ENCODE assay signal across 16 cellular contexts in the genomic region with DNA sequence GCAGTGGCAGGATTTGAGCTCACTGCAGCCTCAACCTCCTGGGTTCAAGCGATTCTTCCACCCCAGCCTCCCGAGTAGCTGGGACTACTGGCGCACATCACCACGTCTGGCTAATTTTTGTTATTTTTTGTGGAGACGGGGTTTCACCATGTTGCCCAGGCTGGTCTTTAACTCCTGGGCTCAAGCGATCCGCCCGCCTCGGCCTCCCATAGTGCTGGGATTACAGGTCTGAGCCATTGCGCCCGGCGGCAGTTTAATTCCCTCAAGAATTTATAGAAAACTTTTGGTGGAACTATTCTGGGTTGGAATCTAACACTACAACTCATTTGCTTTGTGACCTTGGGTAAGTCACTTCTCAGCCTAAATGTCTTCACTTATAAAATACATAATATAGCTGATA. TPM values are rescaled to one million over a fixed set of nuclear protein-coding genes. Genes with fewer than 3 reads are reported as not detected.
DNase-seq lines count a peak whose midpoint lies in the region; ATAC-seq and TF ChIP-seq lines count a peak whose summit lies in the region.
"Had no signal": no experiment of that assay in that cellular context is flagged by ENCODE, and none has a peak within 500 bp of the region (broad histone marks: within the 10 kb centered on the region; RNA-seq: fewer than 3 reads in every experiment).

No MANE protein-coding gene starts in this region.

- H3K9me2 ChIP-seq in Loucy (replicated peaks; ENCODE audit: low read depth, low read length), result no peaks in the 10 kb centered on the region

- peaks cover 26% of the 10 kb centered on the region for H3K79me2 ChIP-seq in Loucy (ENCODE audit: insufficient read depth, low read length)

- no peak for TF ChIP-seq CTCF in Loucy (conservative IDR thresholded peaks at IDR 0.05; ENCODE audit: low read length)
- TF ChIP-seq CTCF in endodermal cell (conservative IDR thresholded peaks at IDR 0.05), result no peak
- no peak for TF ChIP-seq CTCF in prostate gland (IDR thresholded peaks at IDR 0.05)

- peaks cover 24% of the 10 kb centered on the region for H4K20me1 ChIP-seq in Loucy (ENCODE audit: insufficient read depth, low read length, poor library complexity, severe bottlenecking)

- H3K27ac Mint-ChIP-seq in CD4-positive, CD25-positive, alpha-beta regulatory T cell, result no peak overlapping the region
- H3K27ac Mint-ChIP-seq in endodermal cell, result peak overlapping the region; percentile 70
- H3K27ac Mint-ChIP-seq: natural killer cell treated with Interleukin-12 subunit alpha and Interleukin-12 subunit beta and Interleukin-15 and Interleukin-18, amount 100 ng/mL, for 72 hours; type B pancreatic cell had no signal

- no peaks in the 10 kb centered on the region for H3K27me3 ChIP-seq in CD4-positive, CD25-positive, alpha-beta regulatory T cell (ENCODE audit: control insufficient read depth, insufficient read depth, low read length)
- H3K27me3 ChIP-seq in Loucy (ENCODE audit: insufficient read depth, low read length, poor library complexity, severe bottlenecking), result no peaks in the 10 kb centered on the region
- H3K27me3 ChIP-seq in endodermal cell (ENCODE audit: control insufficient read depth, insufficient read depth, low read length, poor library complexity, severe bottlenecking), result no peaks in the 10 kb centered on the region
- H3K27me3 ChIP-seq in prostate gland (replicated peaks; ENCODE audit: insufficient read depth), result no peaks in the 10 kb centered on the region

- H3K27ac ChIP-seq in CD4-positive, CD25-positive, alpha-beta regulatory T cell (ENCODE audit: insufficient read depth, low read length, poor library complexity, severe bottlenecking), result peak overlapping the region; percentile 92
- no peak overlapping the region for H3K27ac ChIP-seq in endodermal cell (ENCODE audit: low read depth, low read length)
- peak overlapping the region; percentile 89 to 93 for H3K27ac ChIP-seq in prostate gland

- 87 to 97% methylated on average over 9 to 12 of the region's 12 CpGs for WGBS in endodermal cell (ENCODE audit: insufficient coverage in 1 of 2, insufficient read length in 1 of 2), 2 experiments
- 99% methylated on average over 12 of the region's 12 CpGs for WGBS in prostate gland

- no peak overlapping the region for H3K4me3 Mint-ChIP-seq in CD4-positive, CD25-positive, alpha-beta regulatory T cell
- no peak overlapping the region for H3K4me3 Mint-ChIP-seq in endodermal cell
- H3K4me3 Mint-ChIP-seq: CD14-positive monocyte; natural killer cell treated with Interleukin-12 subunit alpha and Interleukin-12 subunit beta and Interleukin-15 and Interleukin-18, amount 100 ng/mL, for 72 hours; type B pancreatic cell had no signal

- peaks cover 35% of the 10 kb centered on the region for H3K4me1 ChIP-seq in CD4-positive, CD25-positive, alpha-beta regulatory T cell (ENCODE audit: control insufficient read depth, insufficient read depth, low read length, poor library complexity, severe bottlenecking)
- H3K4me1 ChIP-seq in Loucy (ENCODE audit: insufficient read depth, low read length, poor library complexity, severe bottlenecking), result peaks cover 35% of the 10 kb centered on the region
- H3K4me1 ChIP-seq in endodermal cell (ENCODE audit: control insufficient read depth, insufficient read depth, low read length), result peaks cover 14% of the 10 kb centered on the region
- peaks cover 15% of the 10 kb centered on the region for H3K4me1 ChIP-seq in prostate gland (replicated peaks)

- peak overlapping the region; percentile 80 for H3K4me2 ChIP-seq in Loucy (ENCODE audit: low read depth, low read length, poor library complexity, severe bottlenecking)

- H2AFZ ChIP-seq in Loucy (ENCODE audit: low read length), result no peak overlapping the region

- H3K9ac ChIP-seq in Loucy (ENCODE audit: low read depth, low read length, poor library complexity, severe bottlenecking) (peak overlapping the region; percentile 98), endodermal cell (ENCODE audit: extremely low read depth, low read length, poor library complexity, severe bottlenecking) (peak overlapping the region; percentile 76)

- no peaks in the 10 kb centered on the region for H3K9me3 Mint-ChIP-seq in CD4-positive, CD25-positive, alpha-beta regulatory T cell
- no peaks in the 10 kb centered on the region for H3K9me3 Mint-ChIP-seq in endodermal cell
- H3K9me3 Mint-ChIP-seq: CD14-positive monocyte; natural killer cell treated with Interleukin-12 subunit alpha and Interleukin-12 subunit beta and Interleukin-15 and Interleukin-18, amount 100 ng/mL, for 72 hours; type B pancreatic cell had no signal

- TF ChIP-seq POLR2A in prostate gland (IDR thresholded peaks at IDR 0.05), result no peak

- H3K9me3 ChIP-seq in CD4-positive, CD25-positive, alpha-beta regulatory T cell (ENCODE audit: control insufficient read depth in 2 of 2, low read length in 2 of 2), result no peaks in the 10 kb centered on the region
- H3K9me3 ChIP-seq in Loucy (ENCODE audit: insufficient read depth, low read depth, low read length) (no peaks in the 10 kb centered on the region), endodermal cell (ENCODE audit: control insufficient read depth, low read length) (no peaks in the 10 kb centered on the region), prostate gland (no peaks in the 10 kb centered on the region)

- ATAC-seq in CD4-positive, CD25-positive, alpha-beta regulatory T cell (ENCODE audit: low read depth in 2 of 2), result no peak
- ATAC-seq in HG03175 (IDR thresholded peaks at IDR 0.05; ENCODE audit: unreplicated experiment), result no peak
- ATAC-seq: natural killer cell treated with Interleukin-12 subunit alpha and Interleukin-12 subunit beta and Interleukin-15 and Interleukin-18, amount 100 ng/mL, for 72 hours had no signal

- H3K4me1 Mint-ChIP-seq in CD4-positive, CD25-positive, alpha-beta regulatory T cell, result peaks cover 7 to 33% (median 22%) of the 10 kb centered on the region in 4 donors
- peaks cover 27% of the 10 kb centered on the region for H3K4me1 Mint-ChIP-seq in endodermal cell

- no peaks in the 10 kb centered on the region for H3F3A ChIP-seq in Loucy (ENCODE audit: low read depth)

- intact Hi-C loops in prostate gland (cut with DNase I), result no loop called here

- DNase-seq in CD4-positive, CD25-positive, alpha-beta regulatory T cell, result no peak
- DNase-seq in endodermal cell (no peak), prostate gland (ENCODE audit: low spot score) (no peak), iPS-NIHi7 (ENCODE audit: extremely low spot score) (no peak), COLO829 (ENCODE audit: low spot score) (no peak)
- no peak for DNase-seq in activated CD4-positive, alpha-beta T cell treated with anti-CD3 and anti-CD28 coated beads, Interleukin-2, amount 50 U/mL, for 48 hours
- DNase-seq: activated CD4-positive, CD25-positive, alpha-beta regulatory T cell treated with anti-CD3 and anti-CD28 coated beads, Interleukin-2, amount 50 U/mL, for 72 hours; cortex of kidney; hypothalamus; NCI-H2107; stimulated activated CD4-positive, alpha-beta T cell treated with anti-CD3 and anti-CD28 coated beads, Interleukin-4, amount 100 ng/mL, for 4 hours had no signal

- H3K27me3 Mint-ChIP-seq in CD4-positive, CD25-positive, alpha-beta regulatory T cell, result no peaks in the 10 kb centered on the region
- no peaks in the 10 kb centered on the region for H3K27me3 Mint-ChIP-seq in endodermal cell (ENCODE audit: insufficient read depth)
- H3K27me3 Mint-ChIP-seq: natural killer cell treated with Interleukin-12 subunit alpha and Interleukin-12 subunit beta and Interleukin-15 and Interleukin-18, amount 100 ng/mL, for 72 hours; type B pancreatic cell had no signal

- H3K36me3 ChIP-seq in CD4-positive, CD25-positive, alpha-beta regulatory T cell (ENCODE audit: control insufficient read depth, insufficient read depth, low read length), result peaks cover 14% of the 10 kb centered on the region
- peaks cover 13% of the 10 kb centered on the region; the same call in 1 of the 2 replicates for H3K36me3 ChIP-seq in Loucy (ENCODE audit: insufficient read depth, low read length)
- peaks cover 18% of the 10 kb centered on the region for H3K36me3 ChIP-seq in endodermal cell (ENCODE audit: control insufficient read depth, insufficient read depth, low read length)
- H3K36me3 ChIP-seq in prostate gland, result peaks cover 5 to 8% of the 10 kb centered on the region in 2 donors

- peak overlapping the region; percentile 84 for H3K4me3 ChIP-seq in CD4-positive, CD25-positive, alpha-beta regulatory T cell (ENCODE audit: low read depth, low read length)
- H3K4me3 ChIP-seq in Loucy (ENCODE audit: low read length, poor library complexity, severe bottlenecking) (peak overlapping the region; percentile 85), endodermal cell (ENCODE audit: low read length) (no peak overlapping the region), prostate gland (no peak overlapping the region)

- peaks cover 20% of the 10 kb centered on the region for H3K36me3 Mint-ChIP-seq in CD4-positive, CD25-positive, alpha-beta regulatory T cell
- H3K36me3 Mint-ChIP-seq in endodermal cell (ENCODE audit: low read depth), result peaks cover 15% of the 10 kb centered on the region

RNA-seq across cellular contexts. Expression of gene SP1, which starts 1.8 kb away (rescaled TPM):
- total RNA-seq in CD4-positive, CD25-positive, alpha-beta regulatory T cell, result 79.0 TPM
- 1 to 10 TPM; 8.1 to 9.3 (median 8.2) TPM for polyA plus RNA-seq in CD4-positive, CD25-positive, alpha-beta regulatory T cell
- total RNA-seq in endodermal cell (10 to 100 TPM; 91.2 to 99.5 TPM), prostate gland (10 to 100 TPM; 60.1 to 84.5 TPM)
- 49.6 TPM for polyA plus RNA-seq in endodermal cell (2013, experiment 1 of 2)
- 47.0 TPM for polyA plus RNA-seq in endodermal cell (2013, experiment 2 of 2)

RNA-seq across cellular contexts. Expression of gene SP7, which starts 42.1 kb away (rescaled TPM):
- total RNA-seq in CD4-positive, CD25-positive, alpha-beta regulatory T cell, result not detected
- polyA plus RNA-seq in CD4-positive, CD25-positive, alpha-beta regulatory T cell, result under 1 TPM in 1 of 4 donors, not detected in 3; 0.07 TPM
- total RNA-seq in endodermal cell, result not detected
- 0.25 TPM for polyA plus RNA-seq in endodermal cell (2013, experiment 1 of 2)
- polyA plus RNA-seq in endodermal cell (2013, experiment 2 of 2), result 0.33 TPM
- total RNA-seq in prostate gland, result not detected
- total RNA-seq: natural killer cell treated with Interleukin-12 subunit alpha and Interleukin-12 subunit beta and Interleukin-15 and Interleukin-18, amount 100 ng/mL, for 72 hours had no signal
- polyA plus RNA-seq: CD14-positive monocyte had no signal

RNA-seq across cellular contexts. Expression of gene AMHR2, which starts 45.4 kb away (rescaled TPM):
- not detected for total RNA-seq in CD4-positive, CD25-positive, alpha-beta regulatory T cell
- polyA plus RNA-seq in CD4-positive, CD25-positive, alpha-beta regulatory T cell, result not detected
- total RNA-seq in endodermal cell, result 10 to 100 TPM; 17.1 to 23.6 TPM
- 2.5 TPM for polyA plus RNA-seq in endodermal cell (2013, experiment 1 of 2)
- polyA plus RNA-seq in endodermal cell (2013, experiment 2 of 2), result 3.4 TPM
- 10 to 100 TPM in 1 of 2 donors, not detected in 1; 44.5 TPM for total RNA-seq in prostate gland
- total RNA-seq: natural killer cell treated with Interleukin-12 subunit alpha and Interleukin-12 subunit beta and Interleukin-15 and Interleukin-18, amount 100 ng/mL, for 72 hours had no signal
- polyA plus RNA-seq: CD14-positive monocyte had no signal

RNA-seq across cellular contexts. Expression of gene AAAS, which starts 56.8 kb away (rescaled TPM):
- total RNA-seq in CD4-positive, CD25-positive, alpha-beta regulatory T cell, result 36.8 TPM
- polyA plus RNA-seq in CD4-positive, CD25-positive, alpha-beta regulatory T cell, result 10 to 100 TPM; 34.0 to 45.9 (median 37.8) TPM
- 10 to 100 TPM; 69.4 to 82.4 TPM for total RNA-seq in endodermal cell
- polyA plus RNA-seq in endodermal cell (2013, experiment 1 of 2), result 80.9 TPM
- 70.6 TPM for polyA plus RNA-seq in endodermal cell (2013, experiment 2 of 2)
- total RNA-seq in prostate gland, result 10 to 100 TPM; 50.7 to 79.3 TPM

Comparison
In these comparisons a context has a peak if more than half of its experiments do, and no peak if none do; other contexts are left out.
1. H3K4me3 ChIP-seq: peak in CD4-positive, CD25-positive, alpha-beta regulatory T cell (single experiment) and Loucy (single experiment); none in endodermal cell (single experiment) and prostate gland (0 of 2).